In the genomic region with DNA sequence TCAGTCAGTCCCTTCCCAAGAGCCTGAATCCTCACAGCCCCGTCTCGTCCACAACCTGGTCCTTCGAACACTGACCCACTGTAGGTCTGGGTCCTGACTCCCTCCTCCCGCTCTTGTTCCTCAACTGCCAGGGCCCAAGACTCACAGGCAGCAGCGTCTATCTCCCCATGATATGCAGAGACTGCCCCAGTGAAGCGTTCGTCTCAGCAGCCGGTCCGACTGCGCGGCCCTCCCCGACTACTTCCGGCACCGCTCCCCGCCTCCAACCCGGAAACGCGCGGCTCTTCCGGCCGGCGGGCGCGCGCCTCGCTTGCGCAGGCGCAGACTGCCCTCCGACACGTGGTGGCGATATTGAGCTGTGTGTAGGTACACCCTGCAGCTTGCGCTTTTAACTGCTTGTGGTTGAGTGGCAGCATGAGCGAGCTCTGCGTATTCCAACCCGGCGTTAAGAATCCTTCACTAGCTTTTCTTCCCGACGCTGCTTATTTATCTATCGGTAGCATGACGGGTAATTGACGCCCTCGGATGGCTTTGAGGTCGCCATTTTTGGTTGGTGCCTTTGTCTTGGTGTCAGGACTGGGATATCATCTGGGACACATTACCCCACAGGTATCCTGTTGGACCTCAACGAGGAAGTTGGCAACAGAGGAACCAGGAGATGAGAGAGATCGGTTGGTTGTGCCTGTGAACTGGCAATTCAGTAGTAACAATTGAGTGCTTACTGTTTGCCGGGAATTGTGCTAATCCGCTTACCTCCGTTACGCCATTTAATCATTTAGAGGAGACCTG, we compare ENCODE assay signal across 8 cellular contexts. TPM values are rescaled to one million over a fixed set of nuclear protein-coding genes. Genes with fewer than 3 reads are reported as not detected.
DNase-seq lines count a peak whose midpoint lies in the region; ATAC-seq and TF ChIP-seq lines count a peak whose summit lies in the region.

A gene with protein sequence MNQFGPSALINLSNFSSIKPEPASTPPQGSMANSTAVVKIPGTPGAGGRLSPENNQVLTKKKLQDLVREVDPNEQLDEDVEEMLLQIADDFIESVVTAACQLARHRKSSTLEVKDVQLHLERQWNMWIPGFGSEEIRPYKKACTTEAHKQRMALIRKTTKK (minus strand): TSS at position 221 of the 789 bp plus-strand sequence. CDS start 20,986 bp downstream, outside the sequence.

- peak within 1 kb of the TSS; percentile 74 for H3K27ac ChIP-seq in CD4-positive, alpha-beta memory T cell (ENCODE audit: low read depth, low read length)
- peak within 1 kb of the TSS; percentile 93 to 98 for H3K27ac ChIP-seq in lung (ENCODE audit: low read depth in 1 of 2, low read length in 1 of 2)

- ATAC-seq in GM19438 (IDR thresholded peaks at IDR 0.05; ENCODE audit: low read depth, unreplicated experiment), result peak; percentile 74
- ATAC-seq in lung (ENCODE audit: insufficient read depth, low FRiP score), result peak; percentile 95

- H3K4me1 ChIP-seq in CD4-positive, alpha-beta memory T cell (ENCODE audit: insufficient read depth, low read length), result peaks cover 48% of the 10 kb centered on the region
- peaks cover 5 to 9% of the 10 kb centered on the region in 2 donors for H3K4me1 ChIP-seq in lung (ENCODE audit: control insufficient read depth in 2 of 2, insufficient read depth in 2 of 2, low read length in 2 of 2)

- peak; percentile 58 for TF ChIP-seq CTCF in lung (IDR thresholded peaks at IDR 0.05; ENCODE audit: control extremely low read depth, extremely low read depth)

- POLR2A ChIA-PET in CD4-positive, alpha-beta memory T cell (lab: Charles Lee; ENCODE audit: partially characterized antibody), result interaction anchor here (0.6 to 10.1 kb wide), 44 partner anchors 9 to 917 kb away, joined by 3 to 233 read pairs (median 5); partner anchors contain the start of genes ATP5IF1, EPB41, EYA3 and FAM76A
- POLR2A ChIA-PET in activated CD4-positive, alpha-beta memory T cell treated with anti-CD3 and anti-CD28 coated beads, Interleukin-2, amount 10 ng/mL, durations not matched to agents 7 days and 5 days (lab: Charles Lee), result interaction anchor here (0.5 to 11.9 kb wide), 36 partner anchors 9 to 539 kb away, joined by 3 to 441 read pairs (median 5); partner anchors contain the start of genes EPB41, GMEB1, MED18 and RCC1

- peak within 1 kb of the TSS; percentile 97 to 100 (median 98) for H3K27ac Mint-ChIP-seq in CD4-positive, alpha-beta memory T cell
- peak within 1 kb of the TSS; percentile 96 for H3K27ac Mint-ChIP-seq in activated CD4-positive, alpha-beta memory T cell treated with anti-CD3 and anti-CD28 coated beads, Interleukin-2, amount 10 ng/mL, durations not matched to agents 7 days and 5 days

- no peaks in the 10 kb centered on the region for H3K27me3 ChIP-seq in CD4-positive, alpha-beta memory T cell (ENCODE audit: insufficient read depth, low read length)
- H3K27me3 ChIP-seq in lung (ENCODE audit: control insufficient read depth, insufficient read depth), result no peaks in the 10 kb centered on the region

- H3K4me1 Mint-ChIP-seq in CD4-positive, alpha-beta memory T cell, result peaks cover 32 to 62% (median 46%) of the 10 kb centered on the region in 4 donors
- peaks cover 54% of the 10 kb centered on the region for H3K4me1 Mint-ChIP-seq in activated CD4-positive, alpha-beta memory T cell treated with anti-CD3 and anti-CD28 coated beads, Interleukin-2, amount 10 ng/mL, durations not matched to agents 7 days and 5 days

- CTCF ChIA-PET in CD4-positive, alpha-beta memory T cell (lab: Charles Lee; ENCODE audit: partially characterized antibody), result interaction anchor here (0.7 to 6.8 kb wide), 22 partner anchors 18 to 974 kb away, joined by 3 to 83 read pairs (median 4); partner anchors contain the start of genes GMEB1, SRSF4 and YTHDF2
- CTCF ChIA-PET in activated CD4-positive, alpha-beta memory T cell treated with anti-CD3 and anti-CD28 coated beads, Interleukin-2, amount 10 ng/mL, durations not matched to agents 7 days and 5 days (lab: Charles Lee), result interaction anchor here (0.6 to 4.6 kb wide), 14 partner anchors 14 to 539 kb away, joined by 3 to 73 read pairs (median 4); partner anchors contain the start of genes ATP5IF1, GMEB1, SRSF4 and YTHDF2

- no peaks in the 10 kb centered on the region for H3K27me3 Mint-ChIP-seq in CD4-positive, alpha-beta memory T cell
- H3K27me3 Mint-ChIP-seq in activated CD4-positive, alpha-beta memory T cell treated with anti-CD3 and anti-CD28 coated beads, Interleukin-2, amount 10 ng/mL, durations not matched to agents 7 days and 5 days, result no peaks in the 10 kb centered on the region

- H3K36me3 ChIP-seq in CD4-positive, alpha-beta memory T cell (ENCODE audit: insufficient read depth, low read length), result no peaks in the 10 kb centered on the region
- no peaks in the 10 kb centered on the region for H3K36me3 ChIP-seq in lung (ENCODE audit: control insufficient read depth in 2 of 2, insufficient read depth in 2 of 2, low read length in 2 of 2)

- no peaks in the 10 kb centered on the region for H3K9me3 Mint-ChIP-seq in CD4-positive, alpha-beta memory T cell
- no peaks in the 10 kb centered on the region for H3K9me3 Mint-ChIP-seq in activated CD4-positive, alpha-beta memory T cell treated with anti-CD3 and anti-CD28 coated beads, Interleukin-2, amount 10 ng/mL, durations not matched to agents 7 days and 5 days

- intact Hi-C loops in CD4-positive, alpha-beta memory T cell (cut with micrococcal nuclease), result loop anchor here (1.0 to 2.0 kb wide), 7 partner anchors 25 to 538 kb away; partner anchors contain the start of genes GMEB1, RCC1, SRSF4 and YTHDF2

- WGBS in lung, 2 donors, result 0 to 1% methylated on average over 49 of the region's 49 CpGs

- peak within 1 kb of the TSS; percentile 89 to 99 for H3K4me3 ChIP-seq in CD4-positive, alpha-beta memory T cell (ENCODE audit: low read length in 2 of 2)
- H3K4me3 ChIP-seq in lung, result peak within 1 kb of the TSS; percentile 87

- H3K9me3 ChIP-seq in CD4-positive, alpha-beta memory T cell (ENCODE audit: control insufficient read depth in 1 of 2, low read length in 2 of 2), result no peaks in the 10 kb centered on the region
- H3K9me3 ChIP-seq in lung (ENCODE audit: control insufficient read depth in 2 of 2, insufficient read depth in 1 of 2, low read length in 1 of 2), result no peaks in the 10 kb centered on the region

- peaks cover 0 to 17% of the 10 kb centered on the region in 2 donors for H3K36me3 Mint-ChIP-seq in CD4-positive, alpha-beta memory T cell
- peaks cover 9% of the 10 kb centered on the region for H3K36me3 Mint-ChIP-seq in activated CD4-positive, alpha-beta memory T cell treated with anti-CD3 and anti-CD28 coated beads, Interleukin-2, amount 10 ng/mL, durations not matched to agents 7 days and 5 days (ENCODE audit: low read depth)

- H3K4me3 Mint-ChIP-seq in CD4-positive, alpha-beta memory T cell, result peak within 1 kb of the TSS; percentile 96 to 100 (median 99)
- peak within 1 kb of the TSS; percentile 96 for H3K4me3 Mint-ChIP-seq in activated CD4-positive, alpha-beta memory T cell treated with anti-CD3 and anti-CD28 coated beads, Interleukin-2, amount 10 ng/mL, durations not matched to agents 7 days and 5 days

- DNase-seq in CD4-positive, alpha-beta memory T cell, result peak; percentile 88 to 92 (median 91)
- DNase-seq in HK-2 (ENCODE audit: unreplicated experiment), result peak; percentile 95
- DNase-seq in NCI-H82 treated with DMSO at 0.1 percent for 48 hours (lab: John Stamatoyannopoulos, UW; ENCODE audit: unreplicated experiment), result peak; percentile 94
- peak; percentile 95 for DNase-seq in activated CD4-positive, alpha-beta memory T cell treated with anti-CD3 and anti-CD28 coated beads, Interleukin-2, amount 10 ng/mL, durations not matched to agents 7 days and 5 days
- DNase-seq in ecto neural progenitor cell (ENCODE audit: low spot score), result peak; percentile 96
- DNase-seq in lung (ENCODE audit: low spot score), result peak; percentile 90
- peak; percentile 76 to 88 (median 86) for DNase-seq in stimulated activated CD4-positive, alpha-beta T cell treated with anti-CD3 and anti-CD28 coated beads, TNF-alpha, amount 100 ng/mL, for 4 hours (ENCODE audit: low read depth in 3 of 3)

RNA-seq across cellular contexts. Expression of the gene that starts here (rescaled TPM):
- total RNA-seq in CD4-positive, alpha-beta memory T cell, result 10 to 100 TPM; 23.5 to 25.2 TPM
- polyA plus RNA-seq in CD4-positive, alpha-beta memory T cell, result 10 to 100 TPM; 52.1 to 53.4 TPM
- total RNA-seq in activated CD4-positive, alpha-beta memory T cell treated with anti-CD3 and anti-CD28 coated beads, Interleukin-2, amount 10 ng/mL, durations not matched to agents 7 days and 5 days, result 10 to 100 TPM; 33.8 to 34.0 TPM
- 10 to 100 TPM; 15.2 to 27.8 TPM for total RNA-seq in lung
- polyA plus RNA-seq in lung, result 10 to 100 TPM; 25.6 to 29.3 TPM

Comparison
In these comparisons a context has a peak if more than half of its experiments do, and no peak if none do; other contexts are left out.
1. Peak in every context shown above with its lines: DNase-seq, ATAC-seq, H3K4me3 ChIP-seq and H3K27ac ChIP-seq.